8 cellular contexts compared by ENCODE assay signal in the genomic region with DNA sequence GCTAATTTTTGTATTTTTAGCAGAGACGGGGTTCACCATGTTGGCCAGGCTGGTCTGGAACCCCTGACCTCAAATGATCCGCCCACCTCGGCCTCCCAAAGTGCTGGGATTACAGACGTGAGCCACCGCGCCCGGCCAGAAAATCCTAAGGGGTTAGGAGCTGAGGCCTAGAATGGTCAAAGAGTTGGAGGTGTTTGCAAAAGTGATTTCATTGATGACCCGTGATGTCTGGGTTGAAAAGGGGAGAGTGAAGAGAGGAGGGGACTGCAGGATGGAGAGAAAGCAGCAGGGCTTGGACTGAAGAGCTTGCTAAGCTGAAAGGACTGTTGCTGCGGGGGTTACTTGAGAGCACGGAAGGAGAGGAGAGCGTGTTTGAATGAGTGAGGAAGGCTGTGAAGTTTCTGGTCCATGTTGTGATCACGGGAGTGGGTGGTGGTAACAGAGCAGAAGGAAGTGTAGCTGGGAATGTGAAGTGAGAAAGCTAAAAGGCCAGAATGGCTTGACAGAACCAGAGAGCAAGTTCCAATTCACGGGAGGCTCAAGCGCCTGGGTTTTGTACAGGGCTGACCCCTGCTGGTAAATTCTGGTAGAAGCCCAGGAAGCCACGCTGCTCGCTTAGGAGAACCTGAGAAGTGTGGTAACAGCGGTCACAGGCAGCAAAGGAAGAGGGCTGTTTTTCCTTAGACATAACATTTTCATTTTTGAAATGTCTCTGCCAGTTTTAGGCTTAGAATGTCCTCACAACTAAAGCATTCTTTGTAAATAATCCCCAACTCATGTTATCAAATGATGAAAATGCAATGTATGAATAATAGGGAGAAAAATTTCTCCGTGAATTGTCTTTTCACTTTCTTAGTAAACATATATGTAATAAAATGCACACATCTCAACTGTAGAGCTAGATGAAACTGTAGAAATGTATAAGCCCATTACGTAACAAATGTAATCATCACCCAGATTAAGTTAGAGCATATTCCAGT. TPM values are rescaled to one million over a fixed set of nuclear protein-coding genes. Genes with fewer than 3 reads are reported as not detected.
DNase-seq lines count a peak whose midpoint lies in the region; ATAC-seq, FAIRE-seq and TF ChIP-seq lines count a peak whose summit lies in the region.

No MANE protein-coding gene starts in this region.

- no peaks in the 10 kb centered on the region for H3K9me3 ChIP-seq in GM23248 (ENCODE audit: low read depth)
- H3K9me3 ChIP-seq in astrocyte (ENCODE audit: insufficient read depth, low read depth, low read length), result no peaks in the 10 kb centered on the region
- H3K9me3 ChIP-seq in right cardiac atrium (ENCODE audit: control insufficient read depth, low read length), result no peaks in the 10 kb centered on the region

- H3K36me3 ChIP-seq in GM23248 (ENCODE audit: low read depth) (no peaks in the 10 kb centered on the region), astrocyte (ENCODE audit: insufficient read depth, low read length) (no peaks in the 10 kb centered on the region)

- TF ChIP-seq CTCF in astrocyte (IDR thresholded peaks at IDR 0.05; ENCODE audit: insufficient read depth, low read depth, low read length), result peak; percentile 84
- peak; percentile 90 for TF ChIP-seq CTCF in retinal pigment epithelial cell (conservative IDR thresholded peaks at IDR 0.05; ENCODE audit: low read depth, low read length)

- H3K79me2 ChIP-seq in GM23248 (ENCODE audit: insufficient read depth), result no peaks in the 10 kb centered on the region
- no peaks in the 10 kb centered on the region for H3K79me2 ChIP-seq in astrocyte (ENCODE audit: insufficient read depth, low read length)

- intact Hi-C loops in right cardiac atrium (cut with DNase I), result loop anchor here in 1 of 4 donors (5.0 kb wide), 1 partner anchor 115 kb away; no protein-coding TSS in a partner anchor

- peaks cover 8% of the 10 kb centered on the region for H3K27me3 Mint-ChIP-seq in astrocyte (ENCODE audit: low read depth, unreplicated experiment)

- no peaks in the 10 kb centered on the region for H3K9me2 ChIP-seq in GM23248 (ENCODE audit: insufficient read depth)

- H3K27me3 ChIP-seq in GM23248 (replicated peaks; ENCODE audit: insufficient read depth) (no peaks in the 10 kb centered on the region), astrocyte (ENCODE audit: insufficient read depth, low read length) (no peaks in the 10 kb centered on the region), right cardiac atrium (ENCODE audit: control insufficient read depth, insufficient read depth) (no peaks in the 10 kb centered on the region)

- H2AFZ ChIP-seq in GM23248, result peak overlapping the region; percentile 85
- peak overlapping the region; percentile 76 for H2AFZ ChIP-seq in astrocyte (ENCODE audit: low read depth, low read length)

- H4K20me1 ChIP-seq in GM23248 (ENCODE audit: insufficient read depth) (no peaks in the 10 kb centered on the region), astrocyte (ENCODE audit: insufficient read depth, low read length) (no peaks in the 10 kb centered on the region)

- 45 to 47% methylated on average over 19 of the region's 19 CpGs for WGBS in GM23248 (ENCODE audit: low coverage in 1 of 2, low lambda C conversion rate in 2 of 2, missing lambda C conversion rate in 2 of 2), 2 experiments
- 52% methylated on average over 19 of the region's 19 CpGs for WGBS in right cardiac atrium

- no peak overlapping the region for H3K27ac Mint-ChIP-seq in astrocyte (ENCODE audit: unreplicated experiment)

- H3K27ac ChIP-seq in GM23248 (no peak overlapping the region), astrocyte (ENCODE audit: low read depth, low read length) (no peak overlapping the region), right cardiac atrium (ENCODE audit: low read length) (no peak overlapping the region)

- no peak overlapping the region; the same call in 1 of the 2 replicates for H3K9ac ChIP-seq in GM23248
- H3K9ac ChIP-seq in astrocyte (ENCODE audit: low read length), result no peak overlapping the region

- H3K4me1 ChIP-seq in GM23248 (ENCODE audit: insufficient read depth) (0 out of 2 replicates have a peak, but pooled peaks cover 3% of the 10 kb centered on the region), astrocyte (ENCODE audit: insufficient read depth, low read length) (no peaks in the 10 kb centered on the region), right cardiac atrium (ENCODE audit: control insufficient read depth, insufficient read depth, low read length) (no peaks in the 10 kb centered on the region)

- no peaks in the 10 kb centered on the region for H3K9me3 Mint-ChIP-seq in astrocyte (ENCODE audit: unreplicated experiment)

- no peaks in the 10 kb centered on the region for H3K36me3 Mint-ChIP-seq in astrocyte (ENCODE audit: low read depth, unreplicated experiment)

- H3K4me1 Mint-ChIP-seq in astrocyte (ENCODE audit: low read depth, unreplicated experiment), result peaks cover 4% of the 10 kb centered on the region

- H3K4me2 ChIP-seq in GM23248 (ENCODE audit: unreplicated experiment) (peak overlapping the region; percentile 25), astrocyte (ENCODE audit: low read length) (peak overlapping the region; percentile 40)

- in situ Hi-C loops in GM23248 (cut with MboI), result no loop called here

- no peak overlapping the region for H3K4me3 Mint-ChIP-seq in astrocyte (ENCODE audit: unreplicated experiment)

- DNase-seq in DMS153 (lab: John Stamatoyannopoulos, UW) (peak; percentile 19), GM23248 (peak; percentile 87), NCI-H1092 treated with DMSO at 0.1 percent for 48 hours (lab: John Stamatoyannopoulos, UW) (peak; percentile 2), T-helper 9 cell (peak; percentile 43), astrocyte (ENCODE audit: low read depth) (peak; percentile 38), right cardiac atrium (peak; percentile 68 to 87 (median 83)), retinal pigment epithelial cell (ENCODE audit: low read depth) (no peak)

- ATAC-seq in right cardiac atrium, result peak; percentile 93 to 95
- ATAC-seq in HG02642 (IDR thresholded peaks at IDR 0.05; ENCODE audit: poor library complexity, unreplicated experiment), result no peak

- H3K4me3 ChIP-seq in GM23248, result peak overlapping the region; percentile 30; the same call in 1 of the 2 replicates
- no peak overlapping the region for H3K4me3 ChIP-seq in astrocyte (ENCODE audit: insufficient read depth, low read depth, low read length)
- H3K4me3 ChIP-seq in right cardiac atrium (ENCODE audit: low read length), result no peak overlapping the region
- no peak overlapping the region for H3K4me3 ChIP-seq in retinal pigment epithelial cell (ENCODE audit: low read length)

- FAIRE-seq in astrocyte (lab: Jason Lieb, UNC), result peak; percentile 49

- H3F3A ChIP-seq in GM23248 (ENCODE audit: insufficient read depth), result no peaks in the 10 kb centered on the region

RNA-seq across cellular contexts. Expression of a gene that starts 40.5 kb away (rescaled TPM):
- 125 and 126 TPM in 2 replicates for total RNA-seq in GM23248 (2014; rRNA removed; shearing (Covaris generic))
- polyA plus RNA-seq in GM23248 (2016; fragmentation: Nextera tagmentation; extraction: Ambion mirVana) (160 and 161 TPM in 2 replicates), right cardiac atrium (41.8 TPM)
- total RNA-seq in astrocyte (493 and 498 TPM in 2 replicates), right cardiac atrium (100 to 1,000 TPM; 104 to 133 (median 113) TPM)

RNA-seq across cellular contexts. Expression of a gene that starts 57.3 kb away (rescaled TPM):
- 119 and 120 TPM in 2 replicates for total RNA-seq in GM23248 (2014; rRNA removed; shearing (Covaris generic))
- 299 and 303 TPM in 2 replicates for polyA plus RNA-seq in GM23248 (2016; fragmentation: Nextera tagmentation; extraction: Ambion mirVana)
- 259 and 264 TPM in 2 replicates for total RNA-seq in astrocyte
- 100 to 1,000 TPM; 118 to 157 (median 136) TPM for total RNA-seq in right cardiac atrium
- polyA plus RNA-seq in right cardiac atrium, result 157 TPM
